32 cellular contexts compared by ENCODE assay signal in genomic region chr5:133192716-133193115, GRCh38.
"Had no signal": no experiment of that assay in that cellular context is flagged by ENCODE, and none has a peak within 500 bp of the region (broad histone marks: within the 10 kb centered on the region; RNA-seq: fewer than 3 reads in every experiment).

No MANE protein-coding gene starts in this region.

- DNase-seq: activated B cell treated with CpG ODN at 0.5 μM for 24 hours; activated CD4-positive, alpha-beta memory T cell treated with anti-CD3 and anti-CD28 coated beads, Interleukin-2, amount 10 ng/mL, durations not matched to agents 7 days and 5 days; activated CD4-positive, alpha-beta T cell treated with anti-CD3 and anti-CD28 coated beads for 36 hours; activated CD4-positive, alpha-beta T cell treated with anti-CD3 and anti-CD28 coated beads, Interleukin-2, amount 10 ng/mL, durations not matched to agents 7 days and 5 days; activated CD4-positive, alpha-beta T cell treated with anti-CD3 and anti-CD28 coated beads, Interleukin-2, amount 50 U/mL, for 4 hours; activated CD8-positive, alpha-beta memory T cell treated with anti-CD3 and anti-CD28 coated beads, Interleukin-2, amount 50 U/mL, for 48 hours; activated gamma-delta T cell; activated naive CD4-positive, alpha-beta T cell; activated naive CD4-positive, alpha-beta T cell treated with anti-CD3 and anti-CD28 coated beads, Interleukin-2, amount 10 ng/mL, durations not matched to agents 7 days and 5 days; activated naive CD8-positive, alpha-beta T cell treated with anti-CD3 and anti-CD28 coated beads, Interleukin-2, amount 10 ng/mL, durations not matched to agents 7 days and 5 days; activated T-cell treated with anti-CD3 and anti-CD28 coated beads for 4 hours; activated T-cell treated with anti-CD3 and anti-CD28 coated beads, Interleukin-2, amount 50 U/mL, for 24 hours; activated T-cell treated with anti-CD3 and anti-CD28 coated beads, Interleukin-2, amount 50 U/mL, for 72 hours; dorsolateral prefrontal cortex; effector memory CD4-positive, alpha-beta T cell; erythroblast; foreskin keratinocyte; gastrocnemius medialis; glutamatergic neuron; heart left ventricle; T-helper 2 cell had no signal

- H3K4me1 ChIP-seq: ascending aorta, esophagus muscularis mucosa, foreskin keratinocyte, gastrocnemius medialis, heart left ventricle had no signal

- H3K27me3 ChIP-seq: ascending aorta, dorsolateral prefrontal cortex, foreskin keratinocyte, gastrocnemius medialis had no signal

- H3K4me3 ChIP-seq: ascending aorta, coronary artery, dorsolateral prefrontal cortex, esophagus muscularis mucosa, gastrocnemius medialis, heart left ventricle had no signal

- H3K9me3 ChIP-seq: ascending aorta, esophagus muscularis mucosa, gastrocnemius medialis, heart left ventricle had no signal

- H3K4me1 Mint-ChIP-seq: activated B cell treated with CpG ODN at 0.5 μM for 24 hours; activated CD4-positive, alpha-beta memory T cell treated with anti-CD3 and anti-CD28 coated beads, Interleukin-2, amount 10 ng/mL, durations not matched to agents 7 days and 5 days; activated CD4-positive, alpha-beta T cell treated with anti-CD3 and anti-CD28 coated beads for 36 hours; activated CD4-positive, alpha-beta T cell treated with anti-CD3 and anti-CD28 coated beads, Interleukin-2, amount 10 ng/mL, durations not matched to agents 7 days and 5 days; activated naive CD4-positive, alpha-beta T cell treated with anti-CD3 and anti-CD28 coated beads, Interleukin-2, amount 10 ng/mL, durations not matched to agents 7 days and 5 days; activated naive CD8-positive, alpha-beta T cell treated with anti-CD3 and anti-CD28 coated beads, Interleukin-2, amount 10 ng/mL, durations not matched to agents 7 days and 5 days; central memory CD8-positive, alpha-beta T cell had no signal

- H3K36me3 ChIP-seq: ascending aorta, esophagus muscularis mucosa, gastrocnemius medialis, heart left ventricle had no signal

- ATAC-seq: activated CD4-positive, alpha-beta T cell treated with anti-CD3 and anti-CD28 coated beads for 36 hours; activated CD4-positive, CD25-positive, alpha-beta regulatory T cell treated with anti-CD3 and anti-CD28 coated beads, Interleukin-2, amount 50 U/mL, for 24 hours; activated naive CD4-positive, alpha-beta T cell treated with anti-CD3 and anti-CD28 coated beads, Interleukin-2, amount 50 U/mL, for 72 hours; foreskin keratinocyte; gastrocnemius medialis; heart left ventricle had no signal

- H3K36me3 Mint-ChIP-seq: activated naive CD4-positive, alpha-beta T cell treated with anti-CD3 and anti-CD28 coated beads, Interleukin-2, amount 10 ng/mL, durations not matched to agents 7 days and 5 days; activated naive CD4-positive, alpha-beta T cell treated with anti-CD3 and anti-CD28 coated beads, Interleukin-2, amount 50 U/mL, for 72 hours; activated naive CD8-positive, alpha-beta T cell treated with anti-CD3 and anti-CD28 coated beads, Interleukin-2, amount 10 ng/mL, durations not matched to agents 7 days and 5 days; brain had no signal

- H3K4me3 Mint-ChIP-seq: activated B cell treated with CpG ODN at 0.5 μM for 24 hours; activated CD4-positive, alpha-beta memory T cell treated with anti-CD3 and anti-CD28 coated beads, Interleukin-2, amount 10 ng/mL, durations not matched to agents 7 days and 5 days; activated CD4-positive, alpha-beta T cell treated with anti-CD3 and anti-CD28 coated beads for 36 hours; activated CD4-positive, alpha-beta T cell treated with anti-CD3 and anti-CD28 coated beads, Interleukin-2, amount 10 ng/mL, durations not matched to agents 7 days and 5 days; activated naive CD4-positive, alpha-beta T cell treated with anti-CD3 and anti-CD28 coated beads, Interleukin-2, amount 10 ng/mL, durations not matched to agents 7 days and 5 days; activated naive CD8-positive, alpha-beta T cell treated with anti-CD3 and anti-CD28 coated beads, Interleukin-2, amount 10 ng/mL, durations not matched to agents 7 days and 5 days; activated T-cell treated with anti-CD3 and anti-CD28 coated beads, Interleukin-2, amount 50 U/mL, for 24 hours; activated T-cell treated with anti-CD3 and anti-CD28 coated beads, Interleukin-2, amount 50 U/mL, for 72 hours; brain; central memory CD8-positive, alpha-beta T cell; dendritic cell treated with granulocyte-macrophage colony-stimulating factor and Interleukin-4, amounts not matched to agents 40 ng/mL and 50 ng/mL, for 4 days had no signal

- H3K27ac Mint-ChIP-seq: activated B cell treated with CpG ODN at 0.5 μM for 24 hours; activated CD4-positive, alpha-beta memory T cell treated with anti-CD3 and anti-CD28 coated beads, Interleukin-2, amount 10 ng/mL, durations not matched to agents 7 days and 5 days; activated CD4-positive, alpha-beta T cell treated with anti-CD3 and anti-CD28 coated beads for 36 hours; activated CD4-positive, alpha-beta T cell treated with anti-CD3 and anti-CD28 coated beads, Interleukin-2, amount 10 ng/mL, durations not matched to agents 7 days and 5 days; activated naive CD4-positive, alpha-beta T cell treated with anti-CD3 and anti-CD28 coated beads, Interleukin-2, amount 10 ng/mL, durations not matched to agents 7 days and 5 days; activated naive CD8-positive, alpha-beta T cell treated with anti-CD3 and anti-CD28 coated beads, Interleukin-2, amount 10 ng/mL, durations not matched to agents 7 days and 5 days; activated T-cell treated with anti-CD3 and anti-CD28 coated beads, Interleukin-2, amount 50 U/mL, for 24 hours; activated T-cell treated with anti-CD3 and anti-CD28 coated beads, Interleukin-2, amount 50 U/mL, for 72 hours; brain; dendritic cell treated with granulocyte-macrophage colony-stimulating factor and Interleukin-4, amounts not matched to agents 40 ng/mL and 50 ng/mL, for 4 days had no signal

- FAIRE-seq: bronchial epithelial cell, TTC549 had no signal

- H3K27ac ChIP-seq: ascending aorta, coronary artery, dorsolateral prefrontal cortex, esophagus muscularis mucosa, foreskin keratinocyte, gastrocnemius medialis, heart left ventricle, VCaP had no signal

- H3K9me3 Mint-ChIP-seq: activated B cell treated with CpG ODN at 0.5 μM for 24 hours; activated CD4-positive, alpha-beta memory T cell treated with anti-CD3 and anti-CD28 coated beads, Interleukin-2, amount 10 ng/mL, durations not matched to agents 7 days and 5 days; activated CD4-positive, alpha-beta T cell treated with anti-CD3 and anti-CD28 coated beads, Interleukin-2, amount 10 ng/mL, durations not matched to agents 7 days and 5 days; activated naive CD4-positive, alpha-beta T cell treated with anti-CD3 and anti-CD28 coated beads, Interleukin-2, amount 10 ng/mL, durations not matched to agents 7 days and 5 days; activated naive CD4-positive, alpha-beta T cell treated with anti-CD3 and anti-CD28 coated beads, Interleukin-2, amount 50 U/mL, for 72 hours; activated naive CD8-positive, alpha-beta T cell treated with anti-CD3 and anti-CD28 coated beads, Interleukin-2, amount 10 ng/mL, durations not matched to agents 7 days and 5 days; activated T-cell treated with anti-CD3 and anti-CD28 coated beads, Interleukin-2, amount 50 U/mL, for 24 hours; activated T-cell treated with anti-CD3 and anti-CD28 coated beads, Interleukin-2, amount 50 U/mL, for 72 hours; brain; central memory CD8-positive, alpha-beta T cell; dendritic cell treated with granulocyte-macrophage colony-stimulating factor and Interleukin-4, amounts not matched to agents 40 ng/mL and 50 ng/mL, for 4 days had no signal

- H3K27me3 Mint-ChIP-seq: activated naive CD8-positive, alpha-beta T cell treated with anti-CD3 and anti-CD28 coated beads, Interleukin-2, amount 10 ng/mL, durations not matched to agents 7 days and 5 days; activated T-cell treated with anti-CD3 and anti-CD28 coated beads, Interleukin-2, amount 50 U/mL, for 24 hours; dendritic cell treated with granulocyte-macrophage colony-stimulating factor and Interleukin-4, amounts not matched to agents 40 ng/mL and 50 ng/mL, for 4 days had no signal
